ENCODE assay signal across 1 cellular context in the genomic region with DNA sequence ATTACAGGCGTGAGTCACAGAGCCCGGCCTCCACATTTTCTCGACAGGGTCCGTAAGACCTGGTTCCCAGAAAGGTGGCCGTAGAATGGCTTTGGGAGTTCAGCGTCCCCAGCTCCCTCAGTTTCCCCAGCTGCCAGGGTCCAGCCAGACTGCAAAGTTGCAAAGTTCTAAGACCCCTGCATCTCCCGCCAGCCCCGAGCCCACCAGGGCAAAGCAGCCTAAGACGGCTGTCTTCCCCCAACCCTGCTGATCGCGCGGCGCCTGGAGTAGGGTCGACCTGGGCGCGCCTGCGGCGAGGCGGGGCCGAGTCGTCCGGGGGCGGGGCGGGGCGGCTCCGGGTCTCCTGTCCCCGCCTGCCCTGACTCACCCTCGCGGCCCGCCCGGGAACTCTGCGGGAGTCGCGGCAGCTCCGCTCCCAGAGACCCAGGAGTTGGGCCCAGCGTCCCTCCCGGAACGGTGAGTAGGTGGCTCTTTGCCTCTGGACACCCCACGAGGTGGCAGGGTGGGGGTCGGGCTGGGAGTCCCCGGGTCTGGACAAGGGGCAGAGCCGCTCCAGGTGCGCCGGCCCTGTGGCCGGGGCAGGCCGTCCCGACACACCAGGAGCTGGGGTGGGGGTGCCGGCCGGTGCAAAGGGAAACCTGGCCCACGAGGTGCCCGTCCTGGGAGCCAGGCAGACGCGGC.
TF ChIP-seq lines count a peak whose summit lies in the region.

A gene (plus strand): TSS at position 366 of the 681 bp plus-strand sequence. CDS start 7,094 bp downstream, outside the sequence.

TF ChIP-seq in HepG2, 621 proteins besides CTCF, POLR2A, EP300 and RAD21 (continued from another document and continues in another):
- no peak for TF ChIP-seq ZBTB38 (CRISPR knock-in tag; IDR thresholded peaks at IDR 0.05)
- peak; percentile 62; the same call in 1 of the 2 replicates for TF ChIP-seq KDM2A (CRISPR knock-in tag; IDR thresholded peaks at IDR 0.05; ENCODE audit: borderline replicate concordance, low read depth)
- TF ChIP-seq ZNF749 (CRISPR knock-in tag; IDR thresholded peaks at IDR 0.05; ENCODE audit: borderline replicate concordance): 0 out of 2 replicates have a peak, but pooled peaks have one; percentile 15
- no peak for TF ChIP-seq FOXM1 (CRISPR knock-in tag; IDR thresholded peaks at IDR 0.05)
- TF ChIP-seq, protein P1, sequence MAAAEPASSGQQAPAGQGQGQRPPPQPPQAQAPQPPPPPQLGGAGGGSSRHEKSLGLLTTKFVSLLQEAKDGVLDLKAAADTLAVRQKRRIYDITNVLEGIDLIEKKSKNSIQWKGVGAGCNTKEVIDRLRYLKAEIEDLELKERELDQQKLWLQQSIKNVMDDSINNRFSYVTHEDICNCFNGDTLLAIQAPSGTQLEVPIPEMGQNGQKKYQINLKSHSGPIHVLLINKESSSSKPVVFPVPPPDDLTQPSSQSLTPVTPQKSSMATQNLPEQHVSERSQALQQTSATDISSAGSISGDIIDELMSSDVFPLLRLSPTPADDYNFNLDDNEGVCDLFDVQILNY (CRISPR knock-in tag; conservative IDR thresholded peaks at IDR 0.05): no peak
- TF ChIP-seq ZC3H4 (CRISPR knock-in tag; IDR thresholded peaks at IDR 0.05; ENCODE audit: borderline replicate concordance): no peak
- no peak for TF ChIP-seq TEAD3 (CRISPR knock-in tag; optimal IDR thresholded peaks at IDR 0.05; ENCODE audit: borderline replicate concordance)
- TF ChIP-seq, protein P2, sequence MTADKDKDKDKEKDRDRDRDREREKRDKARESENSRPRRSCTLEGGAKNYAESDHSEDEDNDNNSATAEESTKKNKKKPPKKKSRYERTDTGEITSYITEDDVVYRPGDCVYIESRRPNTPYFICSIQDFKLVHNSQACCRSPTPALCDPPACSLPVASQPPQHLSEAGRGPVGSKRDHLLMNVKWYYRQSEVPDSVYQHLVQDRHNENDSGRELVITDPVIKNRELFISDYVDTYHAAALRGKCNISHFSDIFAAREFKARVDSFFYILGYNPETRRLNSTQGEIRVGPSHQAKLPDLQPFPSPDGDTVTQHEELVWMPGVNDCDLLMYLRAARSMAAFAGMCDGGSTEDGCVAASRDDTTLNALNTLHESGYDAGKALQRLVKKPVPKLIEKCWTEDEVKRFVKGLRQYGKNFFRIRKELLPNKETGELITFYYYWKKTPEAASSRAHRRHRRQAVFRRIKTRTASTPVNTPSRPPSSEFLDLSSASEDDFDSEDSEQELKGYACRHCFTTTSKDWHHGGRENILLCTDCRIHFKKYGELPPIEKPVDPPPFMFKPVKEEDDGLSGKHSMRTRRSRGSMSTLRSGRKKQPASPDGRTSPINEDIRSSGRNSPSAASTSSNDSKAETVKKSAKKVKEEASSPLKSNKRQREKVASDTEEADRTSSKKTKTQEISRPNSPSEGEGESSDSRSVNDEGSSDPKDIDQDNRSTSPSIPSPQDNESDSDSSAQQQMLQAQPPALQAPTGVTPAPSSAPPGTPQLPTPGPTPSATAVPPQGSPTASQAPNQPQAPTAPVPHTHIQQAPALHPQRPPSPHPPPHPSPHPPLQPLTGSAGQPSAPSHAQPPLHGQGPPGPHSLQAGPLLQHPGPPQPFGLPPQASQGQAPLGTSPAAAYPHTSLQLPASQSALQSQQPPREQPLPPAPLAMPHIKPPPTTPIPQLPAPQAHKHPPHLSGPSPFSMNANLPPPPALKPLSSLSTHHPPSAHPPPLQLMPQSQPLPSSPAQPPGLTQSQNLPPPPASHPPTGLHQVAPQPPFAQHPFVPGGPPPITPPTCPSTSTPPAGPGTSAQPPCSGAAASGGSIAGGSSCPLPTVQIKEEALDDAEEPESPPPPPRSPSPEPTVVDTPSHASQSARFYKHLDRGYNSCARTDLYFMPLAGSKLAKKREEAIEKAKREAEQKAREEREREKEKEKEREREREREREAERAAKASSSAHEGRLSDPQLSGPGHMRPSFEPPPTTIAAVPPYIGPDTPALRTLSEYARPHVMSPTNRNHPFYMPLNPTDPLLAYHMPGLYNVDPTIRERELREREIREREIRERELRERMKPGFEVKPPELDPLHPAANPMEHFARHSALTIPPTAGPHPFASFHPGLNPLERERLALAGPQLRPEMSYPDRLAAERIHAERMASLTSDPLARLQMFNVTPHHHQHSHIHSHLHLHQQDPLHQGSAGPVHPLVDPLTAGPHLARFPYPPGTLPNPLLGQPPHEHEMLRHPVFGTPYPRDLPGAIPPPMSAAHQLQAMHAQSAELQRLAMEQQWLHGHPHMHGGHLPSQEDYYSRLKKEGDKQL (CRISPR knock-in tag; IDR thresholded peaks at IDR 0.05; ENCODE audit: low read depth): 0 out of 2 replicates have a peak, but pooled peaks have one; percentile 17
- TF ChIP-seq JDP2 (CRISPR knock-in tag; IDR thresholded peaks at IDR 0.05; ENCODE audit: borderline replicate concordance): no peak
- TF ChIP-seq SRSF1 (optimal IDR thresholded peaks at IDR 0.05; ENCODE audit: low read depth, low read length): peak; percentile 72
- no peak for TF ChIP-seq KDM5A (IDR thresholded peaks at IDR 0.05; ENCODE audit: borderline replicate concordance, low read length)
- no peak for TF ChIP-seq NFKB2 (CRISPR knock-in tag; IDR thresholded peaks at IDR 0.05; ENCODE audit: borderline replicate concordance)
- TF ChIP-seq, protein P3, sequence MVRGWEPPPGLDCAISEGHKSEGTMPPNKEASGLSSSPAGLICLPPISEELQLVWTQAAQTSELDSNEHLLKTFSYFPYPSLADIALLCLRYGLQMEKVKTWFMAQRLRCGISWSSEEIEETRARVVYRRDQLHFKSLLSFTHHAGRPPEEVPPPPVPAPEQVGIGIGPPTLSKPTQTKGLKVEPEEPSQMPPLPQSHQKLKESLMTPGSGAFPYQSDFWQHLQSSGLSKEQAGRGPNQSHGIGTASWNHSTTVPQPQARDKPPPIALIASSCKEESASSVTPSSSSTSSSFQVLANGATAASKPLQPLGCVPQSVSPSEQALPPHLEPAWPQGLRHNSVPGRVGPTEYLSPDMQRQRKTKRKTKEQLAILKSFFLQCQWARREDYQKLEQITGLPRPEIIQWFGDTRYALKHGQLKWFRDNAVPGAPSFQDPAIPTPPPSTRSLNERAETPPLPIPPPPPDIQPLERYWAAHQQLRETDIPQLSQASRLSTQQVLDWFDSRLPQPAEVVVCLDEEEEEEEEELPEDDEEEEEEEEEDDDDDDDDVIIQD (CRISPR knock-in tag; IDR thresholded peaks at IDR 0.05; ENCODE audit: low read depth): 0 out of 2 replicates have a peak, but pooled peaks have one; percentile 17
- no peak for TF ChIP-seq ZBTB21 (CRISPR knock-in tag; IDR thresholded peaks at IDR 0.05)
- TF ChIP-seq, protein P4, sequence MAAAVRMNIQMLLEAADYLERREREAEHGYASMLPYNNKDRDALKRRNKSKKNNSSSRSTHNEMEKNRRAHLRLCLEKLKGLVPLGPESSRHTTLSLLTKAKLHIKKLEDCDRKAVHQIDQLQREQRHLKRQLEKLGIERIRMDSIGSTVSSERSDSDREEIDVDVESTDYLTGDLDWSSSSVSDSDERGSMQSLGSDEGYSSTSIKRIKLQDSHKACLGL (CRISPR knock-in tag; IDR thresholded peaks at IDR 0.05): peak; percentile 66
- no peak for TF ChIP-seq ZNF709 (CRISPR knock-in tag; IDR thresholded peaks at IDR 0.05)
- no peak for TF ChIP-seq CENPT (CRISPR knock-in tag; IDR thresholded peaks at IDR 0.05; ENCODE audit: low read depth)
- no peak for TF ChIP-seq RFX3 (CRISPR knock-in tag; IDR thresholded peaks at IDR 0.05)
- TF ChIP-seq POLR2G (IDR thresholded peaks at IDR 0.05; ENCODE audit: low read depth, low read length): peak; percentile 77
- TF ChIP-seq, protein P5, sequence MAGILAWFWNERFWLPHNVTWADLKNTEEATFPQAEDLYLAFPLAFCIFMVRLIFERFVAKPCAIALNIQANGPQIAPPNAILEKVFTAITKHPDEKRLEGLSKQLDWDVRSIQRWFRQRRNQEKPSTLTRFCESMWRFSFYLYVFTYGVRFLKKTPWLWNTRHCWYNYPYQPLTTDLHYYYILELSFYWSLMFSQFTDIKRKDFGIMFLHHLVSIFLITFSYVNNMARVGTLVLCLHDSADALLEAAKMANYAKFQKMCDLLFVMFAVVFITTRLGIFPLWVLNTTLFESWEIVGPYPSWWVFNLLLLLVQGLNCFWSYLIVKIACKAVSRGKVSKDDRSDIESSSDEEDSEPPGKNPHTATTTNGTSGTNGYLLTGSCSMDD (CRISPR knock-in tag; IDR thresholded peaks at IDR 0.05): no peak
- no peak for TF ChIP-seq ZNF598 (CRISPR knock-in tag; IDR thresholded peaks at IDR 0.05; ENCODE audit: borderline replicate concordance)
- TF ChIP-seq TBX3 (IDR thresholded peaks at IDR 0.05; ENCODE audit: borderline replicate concordance): no peak
- TF ChIP-seq, protein P6, sequence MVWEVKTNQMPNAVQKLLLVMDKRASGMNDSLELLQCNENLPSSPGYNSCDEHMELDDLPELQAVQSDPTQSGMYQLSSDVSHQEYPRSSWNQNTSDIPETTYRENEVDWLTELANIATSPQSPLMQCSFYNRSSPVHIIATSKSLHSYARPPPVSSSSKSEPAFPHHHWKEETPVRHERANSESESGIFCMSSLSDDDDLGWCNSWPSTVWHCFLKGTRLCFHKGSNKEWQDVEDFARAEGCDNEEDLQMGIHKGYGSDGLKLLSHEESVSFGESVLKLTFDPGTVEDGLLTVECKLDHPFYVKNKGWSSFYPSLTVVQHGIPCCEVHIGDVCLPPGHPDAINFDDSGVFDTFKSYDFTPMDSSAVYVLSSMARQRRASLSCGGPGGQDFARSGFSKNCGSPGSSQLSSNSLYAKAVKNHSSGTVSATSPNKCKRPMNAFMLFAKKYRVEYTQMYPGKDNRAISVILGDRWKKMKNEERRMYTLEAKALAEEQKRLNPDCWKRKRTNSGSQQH (CRISPR knock-in tag; IDR thresholded peaks at IDR 0.05; ENCODE audit: low read depth): no peak
- TF ChIP-seq, protein P7, sequence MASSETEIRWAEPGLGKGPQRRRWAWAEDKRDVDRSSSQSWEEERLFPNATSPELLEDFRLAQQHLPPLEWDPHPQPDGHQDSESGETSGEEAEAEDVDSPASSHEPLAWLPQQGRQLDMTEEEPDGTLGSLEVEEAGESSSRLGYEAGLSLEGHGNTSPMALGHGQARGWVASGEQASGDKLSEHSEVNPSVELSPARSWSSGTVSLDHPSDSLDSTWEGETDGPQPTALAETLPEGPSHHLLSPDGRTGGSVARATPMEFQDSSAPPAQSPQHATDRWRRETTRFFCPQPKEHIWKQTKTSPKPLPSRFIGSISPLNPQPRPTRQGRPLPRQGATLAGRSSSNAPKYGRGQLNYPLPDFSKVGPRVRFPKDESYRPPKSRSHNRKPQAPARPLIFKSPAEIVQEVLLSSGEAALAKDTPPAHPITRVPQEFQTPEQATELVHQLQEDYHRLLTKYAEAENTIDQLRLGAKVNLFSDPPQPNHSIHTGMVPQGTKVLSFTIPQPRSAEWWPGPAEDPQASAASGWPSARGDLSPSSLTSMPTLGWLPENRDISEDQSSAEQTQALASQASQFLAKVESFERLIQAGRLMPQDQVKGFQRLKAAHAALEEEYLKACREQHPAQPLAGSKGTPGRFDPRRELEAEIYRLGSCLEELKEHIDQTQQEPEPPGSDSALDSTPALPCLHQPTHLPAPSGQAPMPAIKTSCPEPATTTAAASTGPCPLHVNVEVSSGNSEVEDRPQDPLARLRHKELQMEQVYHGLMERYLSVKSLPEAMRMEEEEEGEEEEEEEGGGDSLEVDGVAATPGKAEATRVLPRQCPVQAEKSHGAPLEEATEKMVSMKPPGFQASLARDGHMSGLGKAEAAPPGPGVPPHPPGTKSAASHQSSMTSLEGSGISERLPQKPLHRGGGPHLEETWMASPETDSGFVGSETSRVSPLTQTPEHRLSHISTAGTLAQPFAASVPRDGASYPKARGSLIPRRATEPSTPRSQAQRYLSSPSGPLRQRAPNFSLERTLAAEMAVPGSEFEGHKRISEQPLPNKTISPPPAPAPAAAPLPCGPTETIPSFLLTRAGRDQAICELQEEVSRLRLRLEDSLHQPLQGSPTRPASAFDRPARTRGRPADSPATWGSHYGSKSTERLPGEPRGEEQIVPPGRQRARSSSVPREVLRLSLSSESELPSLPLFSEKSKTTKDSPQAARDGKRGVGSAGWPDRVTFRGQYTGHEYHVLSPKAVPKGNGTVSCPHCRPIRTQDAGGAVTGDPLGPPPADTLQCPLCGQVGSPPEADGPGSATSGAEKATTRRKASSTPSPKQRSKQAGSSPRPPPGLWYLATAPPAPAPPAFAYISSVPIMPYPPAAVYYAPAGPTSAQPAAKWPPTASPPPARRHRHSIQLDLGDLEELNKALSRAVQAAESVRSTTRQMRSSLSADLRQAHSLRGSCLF (CRISPR knock-in tag; IDR thresholded peaks at IDR 0.05; ENCODE audit: borderline replicate concordance): no peak; the same call in 1 of the 2 replicates
- TF ChIP-seq, protein P8, sequence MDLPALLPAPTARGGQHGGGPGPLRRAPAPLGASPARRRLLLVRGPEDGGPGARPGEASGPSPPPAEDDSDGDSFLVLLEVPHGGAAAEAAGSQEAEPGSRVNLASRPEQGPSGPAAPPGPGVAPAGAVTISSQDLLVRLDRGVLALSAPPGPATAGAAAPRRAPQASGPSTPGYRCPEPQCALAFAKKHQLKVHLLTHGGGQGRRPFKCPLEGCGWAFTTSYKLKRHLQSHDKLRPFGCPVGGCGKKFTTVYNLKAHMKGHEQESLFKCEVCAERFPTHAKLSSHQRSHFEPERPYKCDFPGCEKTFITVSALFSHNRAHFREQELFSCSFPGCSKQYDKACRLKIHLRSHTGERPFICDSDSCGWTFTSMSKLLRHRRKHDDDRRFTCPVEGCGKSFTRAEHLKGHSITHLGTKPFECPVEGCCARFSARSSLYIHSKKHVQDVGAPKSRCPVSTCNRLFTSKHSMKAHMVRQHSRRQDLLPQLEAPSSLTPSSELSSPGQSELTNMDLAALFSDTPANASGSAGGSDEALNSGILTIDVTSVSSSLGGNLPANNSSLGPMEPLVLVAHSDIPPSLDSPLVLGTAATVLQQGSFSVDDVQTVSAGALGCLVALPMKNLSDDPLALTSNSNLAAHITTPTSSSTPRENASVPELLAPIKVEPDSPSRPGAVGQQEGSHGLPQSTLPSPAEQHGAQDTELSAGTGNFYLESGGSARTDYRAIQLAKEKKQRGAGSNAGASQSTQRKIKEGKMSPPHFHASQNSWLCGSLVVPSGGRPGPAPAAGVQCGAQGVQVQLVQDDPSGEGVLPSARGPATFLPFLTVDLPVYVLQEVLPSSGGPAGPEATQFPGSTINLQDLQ (CRISPR knock-in tag; IDR thresholded peaks at IDR 0.05): no peak; the same call in 1 of the 2 replicates
- TF ChIP-seq, protein P9, sequence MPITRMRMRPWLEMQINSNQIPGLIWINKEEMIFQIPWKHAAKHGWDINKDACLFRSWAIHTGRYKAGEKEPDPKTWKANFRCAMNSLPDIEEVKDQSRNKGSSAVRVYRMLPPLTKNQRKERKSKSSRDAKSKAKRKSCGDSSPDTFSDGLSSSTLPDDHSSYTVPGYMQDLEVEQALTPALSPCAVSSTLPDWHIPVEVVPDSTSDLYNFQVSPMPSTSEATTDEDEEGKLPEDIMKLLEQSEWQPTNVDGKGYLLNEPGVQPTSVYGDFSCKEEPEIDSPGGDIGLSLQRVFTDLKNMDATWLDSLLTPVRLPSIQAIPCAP (CRISPR knock-in tag; IDR thresholded peaks at IDR 0.05; ENCODE audit: low read depth): no peak
